ENCODE assay signal across 1 cellular context in the genomic region with DNA sequence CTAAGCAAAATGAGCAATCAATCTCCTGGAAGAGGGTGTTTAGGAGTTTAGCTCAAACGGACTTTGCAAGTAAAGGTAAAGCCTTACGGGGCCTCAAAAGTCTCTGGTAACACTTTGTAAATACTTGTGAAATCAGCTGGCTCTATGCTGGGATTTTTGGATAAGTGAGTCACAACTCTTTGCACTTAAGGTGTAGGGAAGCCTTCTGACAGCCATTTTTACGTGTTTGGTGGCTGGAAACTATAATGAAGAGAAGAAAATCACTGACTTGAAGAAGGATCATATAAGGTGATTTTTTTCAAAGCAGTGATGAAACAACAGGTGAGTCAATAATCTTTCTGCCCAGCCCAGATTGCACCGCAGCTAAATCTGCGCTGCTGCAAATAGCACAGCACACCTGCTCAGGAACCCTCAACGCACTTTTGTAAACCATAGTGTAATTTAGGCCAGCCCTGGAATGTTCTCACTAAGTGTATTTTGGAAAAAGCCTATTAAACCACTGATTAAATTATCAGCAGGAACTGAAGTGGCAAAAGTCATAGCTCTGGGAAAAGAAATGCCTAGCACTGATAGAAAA.
TF ChIP-seq lines count a peak whose summit lies in the region.

No MANE protein-coding gene starts in this region.

TF ChIP-seq in HepG2, 621 proteins besides CTCF, POLR2A, EP300 and RAD21 (continued from another document):
- no peak for TF ChIP-seq MXD3 (CRISPR knock-in tag; IDR thresholded peaks at IDR 0.05)
- TF ChIP-seq CREB1 (IDR thresholded peaks at IDR 0.05), result no peak
- TF ChIP-seq CREB1 (CRISPR knock-in tag; IDR thresholded peaks at IDR 0.05), result no peak
- TF ChIP-seq, protein P1, sequence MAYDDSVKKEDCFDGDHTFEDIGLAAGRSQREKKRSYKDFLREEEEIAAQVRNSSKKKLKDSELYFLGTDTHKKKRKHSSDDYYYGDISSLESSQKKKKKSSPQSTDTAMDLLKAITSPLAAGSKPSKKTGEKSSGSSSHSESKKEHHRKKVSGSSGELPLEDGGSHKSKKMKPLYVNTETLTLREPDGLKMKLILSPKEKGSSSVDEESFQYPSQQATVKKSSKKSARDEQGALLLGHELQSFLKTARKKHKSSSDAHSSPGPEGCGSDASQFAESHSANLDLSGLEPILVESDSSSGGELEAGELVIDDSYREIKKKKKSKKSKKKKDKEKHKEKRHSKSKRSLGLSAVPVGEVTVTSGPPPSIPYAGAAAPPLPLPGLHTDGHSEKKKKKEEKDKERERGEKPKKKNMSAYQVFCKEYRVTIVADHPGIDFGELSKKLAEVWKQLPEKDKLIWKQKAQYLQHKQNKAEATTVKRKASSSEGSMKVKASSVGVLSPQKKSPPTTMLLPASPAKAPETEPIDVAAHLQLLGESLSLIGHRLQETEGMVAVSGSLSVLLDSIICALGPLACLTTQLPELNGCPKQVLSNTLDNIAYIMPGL (CRISPR knock-in tag; IDR thresholded peaks at IDR 0.05; ENCODE audit: borderline replicate concordance in 1 of 2, low read depth in 1 of 2), result no peak
- no peak for TF ChIP-seq YEATS2 (CRISPR knock-in tag; IDR thresholded peaks at IDR 0.05; ENCODE audit: borderline replicate concordance)
- no peak for TF ChIP-seq FIP1L1 (IDR thresholded peaks at IDR 0.05; ENCODE audit: borderline replicate concordance, insufficient read depth, low read depth, low read length)
- no peak for TF ChIP-seq PLRG1 (conservative IDR thresholded peaks at IDR 0.05)
- TF ChIP-seq ETV6 (CRISPR knock-in tag; conservative IDR thresholded peaks at IDR 0.05), result no peak
- peak; percentile 1; the same call in 1 of the 2 replicates for TF ChIP-seq CEBPB (IDR thresholded peaks at IDR 0.05; ENCODE audit: borderline replicate concordance, low read depth, low read length)
- no peak for TF ChIP-seq NKX3-1 (CRISPR knock-in tag; IDR thresholded peaks at IDR 0.05)
- TF ChIP-seq HMG20A (CRISPR knock-in tag; IDR thresholded peaks at IDR 0.05; ENCODE audit: borderline replicate concordance), result 0 out of 2 replicates have a peak, but pooled peaks have one; percentile 13
- TF ChIP-seq NFE2 (CRISPR knock-in tag; IDR thresholded peaks at IDR 0.05), result no peak
- TF ChIP-seq, protein P2, sequence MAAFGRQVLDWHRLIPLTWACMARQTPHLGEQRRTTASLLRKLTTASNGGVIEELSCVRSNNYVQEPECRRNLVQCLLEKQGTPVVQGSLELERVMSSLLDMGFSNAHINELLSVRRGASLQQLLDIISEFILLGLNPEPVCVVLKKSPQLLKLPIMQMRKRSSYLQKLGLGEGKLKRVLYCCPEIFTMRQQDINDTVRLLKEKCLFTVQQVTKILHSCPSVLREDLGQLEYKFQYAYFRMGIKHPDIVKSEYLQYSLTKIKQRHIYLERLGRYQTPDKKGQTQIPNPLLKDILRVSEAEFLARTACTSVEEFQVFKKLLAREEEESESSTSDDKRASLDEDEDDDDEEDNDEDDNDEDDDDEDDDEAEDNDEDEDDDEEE (CRISPR knock-in tag; IDR thresholded peaks at IDR 0.05), result no peak
- TF ChIP-seq ZNF777 (CRISPR knock-in tag; IDR thresholded peaks at IDR 0.05), result no peak
- TF ChIP-seq FOSL2 (CRISPR knock-in tag; IDR thresholded peaks at IDR 0.05), result 0 out of 2 replicates have a peak, but pooled peaks have one; percentile 7
- TF ChIP-seq JARID2 (CRISPR knock-in tag; IDR thresholded peaks at IDR 0.05; ENCODE audit: insufficient replicate concordance), result no peak
- TF ChIP-seq KLF16 (CRISPR knock-in tag; IDR thresholded peaks at IDR 0.05), result no peak
- TF ChIP-seq HNRNPH1 (optimal IDR thresholded peaks at IDR 0.05; ENCODE audit: low read depth, low read length), result no peak
